1 cellular context compared by ENCODE assay signal in the genomic region with DNA sequence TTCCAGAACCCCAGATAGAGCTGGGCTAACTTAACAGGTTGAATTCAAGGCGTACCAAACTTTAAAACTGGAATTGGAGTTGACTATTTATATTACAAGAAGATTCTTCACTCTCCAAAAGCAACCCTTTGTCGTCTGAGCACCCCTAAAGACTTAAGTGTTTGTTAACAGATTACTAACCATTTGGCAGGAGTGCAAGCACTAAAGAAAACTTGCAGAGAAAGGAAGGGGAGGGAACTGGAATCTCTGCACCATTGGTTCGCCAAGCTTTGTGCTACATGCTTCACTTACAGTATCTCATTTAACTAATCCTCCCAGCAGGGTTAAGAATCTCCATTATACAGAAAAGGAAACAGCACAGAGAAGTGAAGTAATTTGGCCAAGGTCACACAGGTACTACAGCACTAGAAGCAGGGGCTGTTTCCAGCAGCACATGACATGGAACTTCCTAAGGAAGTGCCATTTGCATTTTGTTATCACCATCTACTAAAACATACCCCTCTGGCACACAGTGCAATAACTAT.
TF ChIP-seq lines count a peak whose summit lies in the region.

No MANE protein-coding gene starts in this region.

TF ChIP-seq in GM23338, 12 proteins besides CTCF, POLR2A, EP300 and RAD21 (continued from another document):
- TF ChIP-seq, protein P1, sequence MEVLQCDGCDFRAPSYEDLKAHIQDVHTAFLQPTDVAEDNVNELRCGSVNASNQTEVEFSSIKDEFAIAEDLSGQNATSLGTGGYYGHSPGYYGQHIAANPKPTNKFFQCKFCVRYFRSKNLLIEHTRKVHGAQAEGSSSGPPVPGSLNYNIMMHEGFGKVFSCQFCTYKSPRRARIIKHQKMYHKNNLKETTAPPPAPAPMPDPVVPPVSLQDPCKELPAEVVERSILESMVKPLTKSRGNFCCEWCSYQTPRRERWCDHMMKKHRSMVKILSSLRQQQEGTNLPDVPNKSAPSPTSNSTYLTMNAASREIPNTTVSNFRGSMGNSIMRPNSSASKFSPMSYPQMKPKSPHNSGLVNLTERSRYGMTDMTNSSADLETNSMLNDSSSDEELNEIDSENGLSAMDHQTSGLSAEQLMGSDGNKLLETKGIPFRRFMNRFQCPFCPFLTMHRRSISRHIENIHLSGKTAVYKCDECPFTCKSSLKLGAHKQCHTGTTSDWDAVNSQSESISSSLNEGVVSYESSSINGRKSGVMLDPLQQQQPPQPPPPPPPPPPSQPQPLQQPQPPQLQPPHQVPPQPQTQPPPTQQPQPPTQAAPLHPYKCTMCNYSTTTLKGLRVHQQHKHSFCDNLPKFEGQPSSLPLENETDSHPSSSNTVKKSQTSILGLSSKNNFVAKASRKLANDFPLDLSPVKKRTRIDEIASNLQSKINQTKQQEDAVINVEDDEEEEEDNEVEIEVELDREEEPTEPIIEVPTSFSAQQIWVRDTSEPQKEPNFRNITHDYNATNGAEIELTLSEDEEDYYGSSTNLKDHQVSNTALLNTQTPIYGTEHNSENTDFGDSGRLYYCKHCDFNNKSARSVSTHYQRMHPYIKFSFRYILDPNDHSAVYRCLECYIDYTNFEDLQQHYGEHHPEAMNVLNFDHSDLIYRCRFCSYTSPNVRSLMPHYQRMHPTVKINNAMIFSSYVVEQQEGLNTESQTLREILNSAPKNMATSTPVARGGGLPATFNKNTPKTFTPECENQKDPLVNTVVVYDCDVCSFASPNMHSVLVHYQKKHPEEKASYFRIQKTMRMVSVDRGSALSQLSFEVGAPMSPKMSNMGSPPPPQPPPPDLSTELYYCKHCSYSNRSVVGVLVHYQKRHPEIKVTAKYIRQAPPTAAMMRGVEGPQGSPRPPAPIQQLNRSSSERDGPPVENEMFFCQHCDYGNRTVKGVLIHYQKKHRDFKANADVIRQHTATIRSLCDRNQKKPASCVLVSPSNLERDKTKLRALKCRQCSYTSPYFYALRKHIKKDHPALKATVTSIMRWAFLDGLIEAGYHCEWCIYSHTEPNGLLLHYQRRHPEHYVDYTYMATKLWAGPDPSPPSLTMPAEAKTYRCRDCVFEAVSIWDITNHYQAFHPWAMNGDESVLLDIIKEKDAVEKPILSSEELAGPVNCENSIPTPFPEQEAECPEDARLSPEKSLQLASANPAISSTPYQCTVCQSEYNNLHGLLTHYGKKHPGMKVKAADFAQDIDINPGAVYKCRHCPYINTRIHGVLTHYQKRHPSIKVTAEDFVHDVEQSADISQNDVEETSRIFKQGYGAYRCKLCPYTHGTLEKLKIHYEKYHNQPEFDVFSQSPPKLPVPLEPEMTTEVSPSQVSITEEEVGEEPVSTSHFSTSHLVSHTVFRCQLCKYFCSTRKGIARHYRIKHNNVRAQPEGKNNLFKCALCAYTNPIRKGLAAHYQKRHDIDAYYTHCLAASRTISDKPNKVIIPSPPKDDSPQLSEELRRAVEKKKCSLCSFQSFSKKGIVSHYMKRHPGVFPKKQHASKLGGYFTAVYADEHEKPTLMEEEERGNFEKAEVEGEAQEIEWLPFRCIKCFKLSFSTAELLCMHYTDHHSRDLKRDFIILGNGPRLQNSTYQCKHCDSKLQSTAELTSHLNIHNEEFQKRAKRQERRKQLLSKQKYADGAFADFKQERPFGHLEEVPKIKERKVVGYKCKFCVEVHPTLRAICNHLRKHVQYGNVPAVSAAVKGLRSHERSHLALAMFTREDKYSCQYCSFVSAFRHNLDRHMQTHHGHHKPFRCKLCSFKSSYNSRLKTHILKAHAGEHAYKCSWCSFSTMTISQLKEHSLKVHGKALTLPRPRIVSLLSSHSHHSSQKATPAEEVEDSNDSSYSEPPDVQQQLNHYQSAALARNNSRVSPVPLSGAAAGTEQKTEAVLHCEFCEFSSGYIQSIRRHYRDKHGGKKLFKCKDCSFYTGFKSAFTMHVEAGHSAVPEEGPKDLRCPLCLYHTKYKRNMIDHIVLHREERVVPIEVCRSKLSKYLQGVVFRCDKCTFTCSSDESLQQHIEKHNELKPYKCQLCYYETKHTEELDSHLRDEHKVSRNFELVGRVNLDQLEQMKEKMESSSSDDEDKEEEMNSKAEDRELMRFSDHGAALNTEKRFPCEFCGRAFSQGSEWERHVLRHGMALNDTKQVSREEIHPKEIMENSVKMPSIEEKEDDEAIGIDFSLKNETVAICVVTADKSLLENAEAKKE (CRISPR knock-in tag; IDR thresholded peaks at IDR 0.05) = no peak
- TF ChIP-seq EZH2phosphoT487 (IDR thresholded peaks at IDR 0.05; ENCODE audit: unreplicated experiment) = no peak
- no peak for TF ChIP-seq NANOG (IDR thresholded peaks at IDR 0.05; ENCODE audit: borderline replicate concordance)
- no peak for TF ChIP-seq JUNB (IDR thresholded peaks at IDR 0.05; ENCODE audit: unreplicated experiment)
- TF ChIP-seq ZNF331 (CRISPR knock-in tag; IDR thresholded peaks at IDR 0.05; ENCODE audit: low read depth) = no peak
- no peak for TF ChIP-seq ZNF114 (CRISPR knock-in tag; IDR thresholded peaks at IDR 0.05)
- no peak for TF ChIP-seq POLR2AphosphoS5 (IDR thresholded peaks at IDR 0.05; ENCODE audit: low read depth)
